ENCODE assay signal across 10 cellular contexts in the genomic region with DNA sequence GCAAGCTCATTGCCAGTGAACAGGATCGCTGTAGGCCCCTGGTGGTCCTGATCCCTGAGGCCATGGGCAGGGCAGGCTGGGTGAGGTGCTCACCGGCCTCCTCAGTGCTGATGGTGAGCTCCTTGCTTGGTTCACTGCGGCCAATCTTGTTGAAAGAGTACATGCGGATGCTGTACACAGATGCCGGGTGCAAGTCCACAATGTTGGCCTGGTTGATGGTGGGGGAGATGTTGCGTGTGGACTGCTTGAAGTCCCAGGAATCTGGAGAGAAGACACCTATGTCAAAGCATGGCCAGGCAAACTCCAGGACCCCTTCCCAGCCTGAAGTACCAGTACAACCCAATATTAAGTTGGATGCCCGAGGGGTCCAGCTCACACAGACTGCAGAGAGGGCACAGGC.
"Had no signal": no experiment of that assay in that cellular context is flagged by ENCODE, and none has a peak within 500 bp of the region (broad histone marks: within the 10 kb centered on the region; RNA-seq: fewer than 3 reads in every experiment).

No MANE protein-coding gene starts in this region.

- H3K9me3 Mint-ChIP-seq: GM23338, H9, HFFc6 had no signal

- H3K27ac ChIP-seq: GM23248 had no signal

- H3K9me3 ChIP-seq: HAP-1 had no signal

- H2AFZ ChIP-seq: GM23248, GM23338 had no signal

- H3K4me3 ChIP-seq: GM23248, GM23338, HAP-1 had no signal

- ATAC-seq: GM23338, HCT116 had no signal

- H3K9ac ChIP-seq: GM23248 had no signal

- H3K4me3 Mint-ChIP-seq: GM23338, H9, HFFc6 had no signal

- DNase-seq: GM23248, GOT3, H7, H9, HCEC 1CT, HFFc6 had no signal

- H3K36me3 ChIP-seq: HAP-1 had no signal

- FAIRE-seq: H54 had no signal

- H3K27ac Mint-ChIP-seq: GM23338, HFFc6 had no signal

- H3K4me1 ChIP-seq: HAP-1 had no signal

- H3K4me2 ChIP-seq: GM23338 had no signal
